ENCODE assay signal across 16 cellular contexts in the genomic region with DNA sequence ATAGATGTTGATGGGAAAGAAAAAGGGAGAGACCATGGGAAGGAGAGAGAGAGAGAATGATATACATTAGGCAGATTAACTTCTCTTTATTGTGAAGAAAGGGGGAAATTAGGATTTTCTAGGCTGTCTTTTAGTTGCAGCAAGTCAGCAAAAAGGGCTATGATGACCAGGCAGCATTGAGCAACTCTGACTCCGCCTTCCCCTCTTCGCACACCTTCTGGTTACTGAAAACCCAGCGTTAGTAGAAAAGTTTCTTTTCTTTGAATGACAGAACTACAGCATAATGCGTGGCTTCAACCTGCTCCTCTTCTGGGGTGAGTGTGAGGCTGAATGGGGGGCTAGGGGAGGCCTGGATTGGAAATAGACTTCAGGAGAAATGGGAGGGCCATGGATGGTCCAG. TPM values are rescaled to one million over a fixed set of nuclear protein-coding genes. Genes with fewer than 3 reads are reported as not detected.
DNase-seq lines count a peak whose midpoint lies in the region; ATAC-seq and TF ChIP-seq lines count a peak whose summit lies in the region.
"Had no signal": no experiment of that assay in that cellular context is flagged by ENCODE, and none has a peak within 500 bp of the region (broad histone marks: within the 10 kb centered on the region; RNA-seq: fewer than 3 reads in every experiment).

Gene ADGRE1 (plus strand): TSS at position 254 of the 400 bp plus-strand sequence. CDS start 30 bp downstream, at position 284.

- DNase-seq in activated T-cell treated with anti-CD3 and anti-CD28 coated beads for 48 hours (ENCODE audit: low read depth) (peak; percentile 18), activated T-cell treated with anti-CD3 and anti-CD28 coated beads for 4 hours (no peak), NB4 (ENCODE audit: low read depth) (peak; percentile 60), colonic mucosa (no peak), NCI-H526 (lab: John Stamatoyannopoulos, UW) (no peak), NCI-H2081 treated with DMSO at 0.1 percent for 48 hours (lab: John Stamatoyannopoulos, UW) (no peak)
- no peak for DNase-seq in activated naive CD4-positive, alpha-beta T cell treated with anti-CD3 and anti-CD28 coated beads, Interleukin-2, amount 50 U/mL, for 72 hours (ENCODE audit: low spot score in 2 of 2)
- peak; percentile 32 for DNase-seq in stimulated activated CD4-positive, alpha-beta T cell treated with anti-CD3 and anti-CD28 coated beads, Interleukin-4, amount 100 ng/mL, for 24 hours
- DNase-seq: NCI-H1694 treated with DMSO at 0.1 percent for 48 hours, NCI-H69, WERI-Rb-1 had no signal

- H3K4me3 ChIP-seq in NB4 (ENCODE audit: low read depth, low read length), result no peak within 1 kb of the TSS
- H3K4me3 ChIP-seq in colonic mucosa, result no peak within 1 kb of the TSS
- H3K4me3 ChIP-seq: SJSA1, skin epidermis had no signal

- H3K36me3 ChIP-seq in colonic mucosa, result no peaks in the 10 kb centered on the region
- H3K36me3 ChIP-seq: SJSA1, upper lobe of left lung, WERI-Rb-1 had no signal

- H3K9me3 Mint-ChIP-seq in activated naive CD4-positive, alpha-beta T cell treated with anti-CD3 and anti-CD28 coated beads, Interleukin-2, amount 50 U/mL, for 72 hours, result peaks cover 17 to 28% of the 10 kb centered on the region in 2 donors

- H3K9ac ChIP-seq in colonic mucosa (ENCODE audit: low read depth in 2 of 2, low read length in 2 of 2), result no peak within 1 kb of the TSS

- no peak within 1 kb of the TSS for H3K27ac ChIP-seq in colonic mucosa
- H3K27ac ChIP-seq: epithelial cell of prostate, SJSA1, skin epidermis, WERI-Rb-1 had no signal

- no peaks in the 10 kb centered on the region for H3K27me3 ChIP-seq in colonic mucosa
- H3K27me3 ChIP-seq: SJSA1, upper lobe of left lung had no signal

- peak; percentile 34 to 71 for ATAC-seq in activated naive CD4-positive, alpha-beta T cell treated with anti-CD3 and anti-CD28 coated beads, Interleukin-2, amount 50 U/mL, for 72 hours

- intact Hi-C loops in colonic mucosa (cut with DNase I), result no loop called here

- H3K27ac Mint-ChIP-seq in activated naive CD4-positive, alpha-beta T cell treated with anti-CD3 and anti-CD28 coated beads, Interleukin-2, amount 50 U/mL, for 72 hours, result peak within 1 kb of the TSS in 1 of 2 donors; percentile 1

- no peaks in the 10 kb centered on the region for H3K4me1 ChIP-seq in colonic mucosa
- H3K4me1 ChIP-seq: SJSA1, upper lobe of left lung had no signal

- TF ChIP-seq CTCF in NB4 (IDR thresholded peaks at IDR 0.05; ENCODE audit: low read depth, low read length) (no peak), colonic mucosa (IDR thresholded peaks at IDR 0.05) (no peak)

- no peaks in the 10 kb centered on the region for H3K9me3 ChIP-seq in colonic mucosa
- H3K9me3 ChIP-seq: SJSA1 had no signal

- no peak for TF ChIP-seq POLR2A in NB4 (IDR thresholded peaks at IDR 0.05; ENCODE audit: extremely low read depth, insufficient read length)

- peaks cover 14 to 26% of the 10 kb centered on the region in 2 donors for H3K36me3 Mint-ChIP-seq in activated naive CD4-positive, alpha-beta T cell treated with anti-CD3 and anti-CD28 coated beads, Interleukin-2, amount 50 U/mL, for 72 hours

RNA-seq across cellular contexts. Expression of gene ADGRE1, which starts in this region (rescaled TPM):
- total RNA-seq in activated naive CD4-positive, alpha-beta T cell treated with anti-CD3 and anti-CD28 coated beads, Interleukin-2, amount 50 U/mL, for 72 hours, result 10 to 100 TPM; 12.1 to 16.1 TPM
- total RNA-seq in colonic mucosa, result under 1 TPM; 0.15 to 0.85 TPM
- total RNA-seq: chondrocyte, SJSA1 had no signal

Comparison
In these comparisons a context has a peak if more than half of its experiments do, and no peak if none do; other contexts are left out.
1. RNA of gene ADGRE1 (total RNA-seq): 12.1 to 16.1 TPM in activated naive CD4-positive, alpha-beta T cell treated with anti-CD3 and anti-CD28 coated beads, Interleukin-2, amount 50 U/mL, for 72 hours; 0.15 to 0.85 TPM in colonic mucosa; every median in the first group is over 4 times any median in the second.
2. DNase-seq: peak in activated T-cell treated with anti-CD3 and anti-CD28 coated beads for 48 hours (single experiment), NB4 (single experiment) and stimulated activated CD4-positive, alpha-beta T cell treated with anti-CD3 and anti-CD28 coated beads, Interleukin-4, amount 100 ng/mL, for 24 hours (single experiment); none in activated T-cell treated with anti-CD3 and anti-CD28 coated beads for 4 hours (single experiment), activated naive CD4-positive, alpha-beta T cell treated with anti-CD3 and anti-CD28 coated beads, Interleukin-2, amount 50 U/mL, for 72 hours (0 of 2), colonic mucosa (single experiment), NCI-H526 (0 of 2) and NCI-H2081 treated with DMSO at 0.1 percent for 48 hours (single experiment).